In the genomic region with DNA sequence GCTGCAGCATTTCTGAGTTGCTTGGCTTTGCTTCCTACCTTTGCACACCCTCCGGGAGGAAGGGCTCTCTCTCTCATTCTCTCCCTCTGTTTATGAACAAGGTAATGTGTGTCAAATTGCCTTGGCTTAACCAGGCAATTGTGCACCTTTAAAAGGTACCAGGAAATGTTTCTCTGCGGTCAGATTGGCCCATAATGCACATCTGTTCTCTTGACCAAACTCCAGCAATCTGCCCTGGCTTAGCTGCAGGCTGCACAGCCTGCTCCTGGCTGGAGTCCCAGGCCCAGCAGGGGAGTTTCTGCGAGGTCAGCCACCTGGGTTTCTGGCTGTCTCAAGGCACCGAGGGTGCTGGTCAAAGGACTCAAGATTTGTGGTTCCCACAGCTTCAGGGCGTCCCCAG, we compare ENCODE assay signal across 12 cellular contexts.
DNase-seq lines count a peak whose midpoint lies in the region; ATAC-seq and TF ChIP-seq lines count a peak whose summit lies in the region.
"Had no signal": no experiment of that assay in that cellular context is flagged by ENCODE, and none has a peak within 500 bp of the region (broad histone marks: within the 10 kb centered on the region; RNA-seq: fewer than 3 reads in every experiment).

No MANE protein-coding gene starts in this region.

- H3K9me3 Mint-ChIP-seq in endothelial cell (ENCODE audit: unreplicated experiment): no peaks in the 10 kb centered on the region
- H3K9me3 Mint-ChIP-seq: activated T-cell treated with anti-CD3 and anti-CD28 coated beads, Interleukin-2, amount 50 U/mL, for 4 hours had no signal

- peak; percentile 69 for DNase-seq in DMS79 (lab: John Stamatoyannopoulos, UW)
- DNase-seq in NCI-H2029 treated with DMSO at 0.1 percent for 48 hours (lab: John Stamatoyannopoulos, UW): peak; percentile 86
- peak; percentile 90 for DNase-seq in RPMI8226
- DNase-seq in kidney tubule cell (ENCODE audit: low spot score): peak; percentile 63
- no peak for DNase-seq in endothelial cell (ENCODE audit: low spot score)
- no peak for DNase-seq in SIG-M5 (lab: John Stamatoyannopoulos, UW)
- DNase-seq in Right ventricle myocardium superior: no peak
- DNase-seq in T1000 (lab: John Stamatoyannopoulos, UW): no peak
- DNase-seq: activated T-cell treated with anti-CD3 and anti-CD28 coated beads, Interleukin-2, amount 50 U/mL, for 4 hours; NCI-H1930; occipital lobe had no signal

- no peaks in the 10 kb centered on the region for H3K4me1 Mint-ChIP-seq in endothelial cell (ENCODE audit: unreplicated experiment)

- no peak overlapping the region for H3K27ac Mint-ChIP-seq in endothelial cell (ENCODE audit: unreplicated experiment)

- TF ChIP-seq CTCF in endothelial cell (IDR thresholded peaks at IDR 0.05; ENCODE audit: unreplicated experiment): no peak

- peaks cover 5% of the 10 kb centered on the region for H3K27me3 Mint-ChIP-seq in endothelial cell (ENCODE audit: unreplicated experiment)

- no peak for ATAC-seq in Right ventricle myocardium superior (ENCODE audit: poor library complexity)
- ATAC-seq: activated CD4-positive, CD25-positive, alpha-beta regulatory T cell treated with anti-CD3 and anti-CD28 coated beads, Interleukin-2, amount 50 U/mL, for 24 hours; activated T-cell treated with anti-CD3 and anti-CD28 coated beads, Interleukin-2, amount 50 U/mL, for 4 hours had no signal

- H3K4me3 Mint-ChIP-seq in endothelial cell (ENCODE audit: unreplicated experiment): no peak overlapping the region
- H3K4me3 Mint-ChIP-seq: activated T-cell treated with anti-CD3 and anti-CD28 coated beads, Interleukin-2, amount 50 U/mL, for 4 hours had no signal

- H3K36me3 Mint-ChIP-seq in endothelial cell (ENCODE audit: low read depth, unreplicated experiment): no peaks in the 10 kb centered on the region

- intact Hi-C loops in Right ventricle myocardium superior (cut with DNase I): no loop called here

Comparison
In these comparisons a context has a peak if more than half of its experiments do, and no peak if none do; other contexts are left out.
1. DNase-seq: peak in DMS79 (single experiment), NCI-H2029 treated with DMSO at 0.1 percent for 48 hours (single experiment), RPMI8226 (single experiment) and kidney tubule cell (single experiment); none in endothelial cell (single experiment), SIG-M5 (single experiment), Right ventricle myocardium superior (single experiment) and T1000 (single experiment).